1 cellular context compared by ENCODE assay signal in genomic region chr9:104941597-104941996, GRCh38.
TF ChIP-seq lines count a peak whose summit lies in the region.

No MANE protein-coding gene starts in this region.

TF ChIP-seq in K562, 482 proteins besides CTCF, POLR2A, EP300 and RAD21:
- TF ChIP-seq NFE2L1 (tag; IDR thresholded peaks at IDR 0.05; ENCODE audit: borderline replicate concordance, low read depth) (0 out of 2 replicates have a peak, but pooled peaks have one; percentile 18), MAFG (tag; conservative IDR thresholded peaks at IDR 0.05) (peak; percentile 62), KLF6 (CRISPR knock-in tag; IDR thresholded peaks at IDR 0.05; ENCODE audit: borderline replicate concordance) (no peak), ZNF316 (IDR thresholded peaks at IDR 0.05) (peak; percentile 55; the same call in 1 of the 2 replicates), CHAMP1 (IDR thresholded peaks at IDR 0.05) (no peak), CBX8 (IDR thresholded peaks at IDR 0.05; ENCODE audit: borderline replicate concordance, extremely low read depth, low read depth, low read length, poor library complexity, severe bottlenecking) (peak; percentile 61), NFE2 (IDR thresholded peaks at IDR 0.05; ENCODE audit: low read depth) (peak; percentile 51), HNRNPH1 (optimal IDR thresholded peaks at IDR 0.05; ENCODE audit: low read depth, low read length) (no peak)
